ENCODE assay signal across 21 cellular contexts in the genomic region with DNA sequence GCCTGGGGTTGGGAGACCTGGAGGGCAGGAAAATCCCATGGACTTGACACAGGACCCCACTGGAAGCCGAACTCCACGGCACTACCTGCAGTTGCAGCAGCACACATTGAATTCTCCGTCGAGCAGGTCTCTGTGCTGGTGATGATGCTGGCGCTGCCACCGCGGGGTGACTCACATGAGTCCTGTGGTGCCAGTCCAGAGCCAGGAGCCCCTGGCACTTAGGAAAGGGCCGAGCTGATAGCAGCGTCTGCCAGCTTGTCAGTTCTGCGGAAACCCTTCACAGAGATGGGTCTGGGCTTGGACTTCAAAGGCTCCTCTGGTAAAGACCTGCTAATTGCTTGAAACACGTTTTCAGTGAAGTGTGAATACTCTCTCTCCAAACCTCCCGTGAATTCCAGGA.
"Had no signal": no experiment of that assay in that cellular context is flagged by ENCODE, and none has a peak within 500 bp of the region (broad histone marks: within the 10 kb centered on the region; RNA-seq: fewer than 3 reads in every experiment).

No MANE protein-coding gene starts in this region.

- ATAC-seq: activated CD8-positive, alpha-beta T cell treated with anti-CD3 and anti-CD28 coated beads, Interleukin-2, amount 10 ng/mL, durations not matched to agents 7 days and 5 days; Panc1 had no signal

- H3K4me1 ChIP-seq: ascending aorta, SJCRH30 had no signal

- DNase-seq: activated CD4-positive, alpha-beta T cell treated with anti-CD3 and anti-CD28 coated beads, Interleukin-2, amount 10 ng/mL, durations not matched to agents 24 days and 14 days; activated CD4-positive, alpha-beta T cell treated with anti-CD3 and anti-CD28 coated beads, Interleukin-2, amount 50 U/mL, for 4 hours; activated CD8-positive, alpha-beta T cell treated with anti-CD3 and anti-CD28 coated beads, Interleukin-2, amount 10 ng/mL, durations not matched to agents 7 days and 5 days; activated gamma-delta T cell; activated naive CD4-positive, alpha-beta T cell treated with Interleukin-2 at 50 U/mL for 16 hours; activated naive CD8-positive, alpha-beta T cell treated with anti-CD3 and anti-CD28 coated beads, Interleukin-2, amount 10 ng/mL, durations not matched to agents 7 days and 5 days; activated T-cell treated with anti-CD3 and anti-CD28 coated beads, Interleukin-2, amount 50 U/mL, for 24 hours; amygdala; NCI-H1105; NCI-H1417 treated with DMSO at 0.1 percent for 48 hours; NCI-H187 treated with DMSO at 0.1 percent for 48 hours; NCI-H2081; NCI-H345; OCI-M1; SHP77; SJCRH30; T1000 had no signal

- H3K27me3 ChIP-seq: ascending aorta had no signal

- H3K9me3 ChIP-seq: ascending aorta, SJCRH30 had no signal

- H3K27ac ChIP-seq: ascending aorta, cardiac muscle cell, SJCRH30, SK-N-MC had no signal

- H3K36me3 ChIP-seq: ascending aorta, cardiac muscle cell, SJCRH30 had no signal

- H3K4me3 ChIP-seq: ascending aorta, cardiac muscle cell, SJCRH30, SK-N-MC had no signal
